ENCODE assay signal across 8 cellular contexts in genomic region chr1:212284744-212285684, GRCh38. TPM values are rescaled to one million over a fixed set of nuclear protein-coding genes. Genes with fewer than 3 reads are reported as not detected.
DNase-seq lines count a peak whose midpoint lies in the region; ATAC-seq and TF ChIP-seq lines count a peak whose summit lies in the region.

PPP2R5A (plus strand) TSS chr1:212285410; CDS start chr1:212286111, 701 bp downstream.

- no peaks in the 10 kb centered on the region for H3K27me3 ChIP-seq in parathyroid adenoma (ENCODE audit: control insufficient read depth, insufficient read depth, low read length)
- H3K27me3 ChIP-seq in transverse colon: no peaks in the 10 kb centered on the region

- in situ Hi-C loops in transverse colon (cut with MboI; ENCODE audit: low pct_ligation_motif_present in 1 of 4, low pct_unique_long_range_greater_than_20kb in 1 of 4, low sequenced_read_pairs in 3 of 4): no loop called here

- WGBS in transverse colon (ENCODE audit: low coverage in 1 of 2), 2 donors: 0% methylated on average over 70 of the region's 92 CpGs; no CpG with 5 or more reads in 1 of the 2 donors

- H3K4me1 Mint-ChIP-seq in activated naive CD8-positive, alpha-beta T cell treated with anti-CD3 and anti-CD28 coated beads, Interleukin-2, amount 50 U/mL, for 24 hours: peaks cover 38% of the 10 kb centered on the region

- H3K4me1 ChIP-seq in parathyroid adenoma (peaks cover 3% of the 10 kb centered on the region), transverse colon (peaks cover 7 to 37% (median 36%) of the 10 kb centered on the region in 4 donors)

- H3K4me2 ChIP-seq in parathyroid adenoma (ENCODE audit: low read length): peak within 1 kb of the TSS; percentile 99

- peaks cover 14% of the 10 kb centered on the region for H3K79me2 ChIP-seq in parathyroid adenoma

- intact Hi-C loops in Right ventricle myocardium superior (cut with DNase I) (loop anchor here (5.0 to 10.0 kb wide), 2 partner anchors 48 to 120 kb away; no protein-coding TSS in a partner anchor), transverse colon (cut with DNase I; ENCODE audit: low total_unique reads) (no loop called here)

- H3K9me3 ChIP-seq in parathyroid adenoma (ENCODE audit: control insufficient read depth, low read length) (no peaks in the 10 kb centered on the region), transverse colon (no peaks in the 10 kb centered on the region)

- ATAC-seq in HG02678 (IDR thresholded peaks at IDR 0.05; ENCODE audit: unreplicated experiment): peak; percentile 91
- ATAC-seq in activated naive CD8-positive, alpha-beta T cell treated with anti-CD3 and anti-CD28 coated beads, Interleukin-2, amount 50 U/mL, for 24 hours: peak; percentile 96
- ATAC-seq in Right ventricle myocardium superior (ENCODE audit: poor library complexity): peak; percentile 95

- H3K4me3 Mint-ChIP-seq in activated naive CD8-positive, alpha-beta T cell treated with anti-CD3 and anti-CD28 coated beads, Interleukin-2, amount 50 U/mL, for 24 hours: peak within 1 kb of the TSS; percentile 94

- DNase-seq in GM12865 (ENCODE audit: low read depth): peak; percentile 100
- peak; percentile 99 for DNase-seq in NCI-H128 (lab: John Stamatoyannopoulos, UW; ENCODE audit: unreplicated experiment)
- DNase-seq in SW 1271 (lab: John Stamatoyannopoulos, UW): peak; percentile 82 to 92
- DNase-seq in activated naive CD8-positive, alpha-beta T cell treated with anti-CD3 and anti-CD28 coated beads, Interleukin-2, amount 50 U/mL, for 24 hours: peak; percentile 97
- peak; percentile 99 for DNase-seq in Right ventricle myocardium superior
- DNase-seq in transverse colon: peak; percentile 99

- H3K27ac Mint-ChIP-seq in activated naive CD8-positive, alpha-beta T cell treated with anti-CD3 and anti-CD28 coated beads, Interleukin-2, amount 50 U/mL, for 24 hours: peak within 1 kb of the TSS; percentile 95

- H3K9ac ChIP-seq in parathyroid adenoma: peak within 1 kb of the TSS; percentile 87

- no peaks in the 10 kb centered on the region for H3K9me3 Mint-ChIP-seq in activated naive CD8-positive, alpha-beta T cell treated with anti-CD3 and anti-CD28 coated beads, Interleukin-2, amount 50 U/mL, for 24 hours

- TF ChIP-seq POLR2A in transverse colon (IDR thresholded peaks at IDR 0.05): peak; percentile 98

- no peaks in the 10 kb centered on the region for H3K27me3 Mint-ChIP-seq in activated naive CD8-positive, alpha-beta T cell treated with anti-CD3 and anti-CD28 coated beads, Interleukin-2, amount 50 U/mL, for 24 hours

- H3K36me3 ChIP-seq in parathyroid adenoma (ENCODE audit: control insufficient read depth, insufficient read depth, low read length) (no peaks in the 10 kb centered on the region), transverse colon (no peaks in the 10 kb centered on the region)

- H2AFZ ChIP-seq in parathyroid adenoma: peak within 1 kb of the TSS; percentile 91

- no peaks in the 10 kb centered on the region for H3K36me3 Mint-ChIP-seq in activated naive CD8-positive, alpha-beta T cell treated with anti-CD3 and anti-CD28 coated beads, Interleukin-2, amount 50 U/mL, for 24 hours (ENCODE audit: low read depth)

- TF ChIP-seq EP300 in transverse colon (IDR thresholded peaks at IDR 0.05; ENCODE audit: low read depth): no peak

- H3K27ac ChIP-seq in parathyroid adenoma (peak within 1 kb of the TSS; percentile 94), transverse colon (peak within 1 kb of the TSS; percentile 98 to 100 (median 99))

- H3K4me3 ChIP-seq in GM12865 (ENCODE audit: low read depth, low read length) (peak within 1 kb of the TSS; percentile 82), parathyroid adenoma (ENCODE audit: low read depth, low read length) (peak within 1 kb of the TSS; percentile 95), transverse colon (peak within 1 kb of the TSS; percentile 73 to 99 (median 86))

- TF ChIP-seq CTCF in GM12865 (IDR thresholded peaks at IDR 0.05; ENCODE audit: insufficient read depth, low read depth, low read length, missing control alignments): peak; percentile 28
- peak; percentile 15 for TF ChIP-seq CTCF in parathyroid adenoma (IDR thresholded peaks at IDR 0.05)
- peak in 4 of 5 experiments; percentile 22 to 59 (median 44) for TF ChIP-seq CTCF in transverse colon (IDR thresholded peaks at IDR 0.05)

RNA-seq across cellular contexts. Expression of gene PPP2R5A, which starts in this region (rescaled TPM):
- 77.9 TPM for total RNA-seq in Right ventricle myocardium superior
- total RNA-seq in transverse colon: 10 to 100 TPM; 32.2 to 68.3 (median 51.8) TPM

Comparison
In these comparisons a context has a peak if more than half of its experiments do, and no peak if none do; other contexts are left out.
1. Peak in every context shown above with its lines: DNase-seq, ATAC-seq, H3K4me3 ChIP-seq and H3K27ac ChIP-seq.